Comparison of ENCODE assay signal across 8 cellular contexts in the genomic region with DNA sequence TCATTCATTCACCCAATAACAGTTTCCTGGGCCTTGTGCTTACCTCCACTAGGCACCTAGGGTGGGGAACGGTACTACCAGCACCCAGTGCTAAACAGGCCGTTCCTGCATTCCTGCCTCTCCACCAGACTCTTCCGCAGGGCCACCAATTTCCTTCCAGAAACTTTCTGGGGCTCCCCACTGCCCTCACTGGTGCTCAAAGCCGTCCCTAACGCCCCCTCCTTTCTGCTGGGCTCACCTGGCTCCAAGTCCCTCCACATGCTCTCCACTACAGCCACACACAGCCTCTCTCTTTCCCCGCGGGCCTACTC. TPM values are rescaled to one million over a fixed set of nuclear protein-coding genes. Genes with fewer than 3 reads are reported as not detected.
DNase-seq lines count a peak whose midpoint lies in the region; ATAC-seq and TF ChIP-seq lines count a peak whose summit lies in the region.

No MANE protein-coding gene starts in this region.

- 54 to 63% methylated on average over 7 of the region's 7 CpGs for WGBS in body of pancreas, 2 donors
- WGBS in mesodermal cell (ENCODE audit: insufficient coverage in 2 of 2), 2 experiments: 59 to 74% methylated on average over 5 of the region's 7 CpGs

- intact Hi-C loops in body of pancreas (cut with DNase I): loop anchor here (5.0 kb wide), 1 partner anchor 52 kb away; a partner anchor contains a TSS

- no peak for ATAC-seq in stimulated activated naive CD8-positive, alpha-beta T cell treated with anti-CD3 and anti-CD28 coated beads, Interleukin-15, Interleukin-2, amounts not matched to agents 100 U/mL and 50 U/mL, for 24 hours
- no peak for ATAC-seq in body of pancreas

- H3K27ac Mint-ChIP-seq in stimulated activated naive CD8-positive, alpha-beta T cell treated with anti-CD3 and anti-CD28 coated beads, Interleukin-15, Interleukin-2, amounts not matched to agents 100 ng/mL and 50 ng/mL, for 24 hours: peak overlapping the region; percentile 91

- peaks cover 61% of the 10 kb centered on the region for H3K36me3 Mint-ChIP-seq in stimulated activated naive CD8-positive, alpha-beta T cell treated with anti-CD3 and anti-CD28 coated beads, Interleukin-15, Interleukin-2, amounts not matched to agents 100 ng/mL and 50 ng/mL, for 24 hours (ENCODE audit: low read depth)

- no peaks in the 10 kb centered on the region for H3K9me3 Mint-ChIP-seq in stimulated activated naive CD8-positive, alpha-beta T cell treated with anti-CD3 and anti-CD28 coated beads, Interleukin-15, Interleukin-2, amounts not matched to agents 100 ng/mL and 50 ng/mL, for 24 hours

- H3K36me3 ChIP-seq in body of pancreas (replicated peaks in 1 of 2; ENCODE audit: insufficient read depth in 1 of 2, low read depth in 2 of 2) (no peaks in the 10 kb centered on the region), mesodermal cell (ENCODE audit: control insufficient read depth, insufficient read depth, low read length) (peaks cover 44% of the 10 kb centered on the region)

- H3K27me3 ChIP-seq in body of pancreas: no peaks in the 10 kb centered on the region

- H3K4me1 ChIP-seq in body of pancreas (peaks cover 19% of the 10 kb centered on the region), mesodermal cell (ENCODE audit: control insufficient read depth, insufficient read depth, low read length, poor library complexity, severe bottlenecking) (peaks cover 10% of the 10 kb centered on the region)

- TF ChIP-seq CTCF in body of pancreas (IDR thresholded peaks at IDR 0.05): no peak

- H3K27ac ChIP-seq in body of pancreas: peak overlapping the region; percentile 30 to 80 (median 60)
- no peak overlapping the region for H3K27ac ChIP-seq in mesodermal cell (ENCODE audit: low read depth, low read length, severe bottlenecking)

- H3K4me3 ChIP-seq in body of pancreas: no peak overlapping the region
- peak overlapping the region; percentile 74 for H3K4me3 ChIP-seq in mesodermal cell (ENCODE audit: extremely low read depth, insufficient read depth, low read length, poor library complexity, severe bottlenecking)

- H3K9me3 ChIP-seq in body of pancreas (no peaks in the 10 kb centered on the region), mesodermal cell (ENCODE audit: control insufficient read depth, low read length) (no peaks in the 10 kb centered on the region)

- no peak for DNase-seq in stimulated activated naive CD8-positive, alpha-beta T cell treated with anti-CD3 and anti-CD28 coated beads, Interleukin-15, Interleukin-2, amounts not matched to agents 100 U/mL and 50 U/mL, for 24 hours
- no peak for DNase-seq in body of pancreas
- no peak for DNase-seq in NCI-H446 (lab: John Stamatoyannopoulos, UW)
- DNase-seq in effector CD4-positive, alpha-beta T cell: no peak
- DNase-seq in NCI-H1694 treated with DMSO at 0.1 percent for 48 hours (lab: John Stamatoyannopoulos, UW): no peak
- DNase-seq in activated CD4-positive, alpha-beta T cell treated with anti-CD3 and anti-CD28 coated beads for 48 hours: no peak

- H3K4me3 Mint-ChIP-seq in stimulated activated naive CD8-positive, alpha-beta T cell treated with anti-CD3 and anti-CD28 coated beads, Interleukin-15, Interleukin-2, amounts not matched to agents 100 ng/mL and 50 ng/mL, for 24 hours: peak overlapping the region; percentile 91

- H3K4me1 Mint-ChIP-seq in stimulated activated naive CD8-positive, alpha-beta T cell treated with anti-CD3 and anti-CD28 coated beads, Interleukin-15, Interleukin-2, amounts not matched to agents 100 ng/mL and 50 ng/mL, for 24 hours (ENCODE audit: low read depth): peaks cover 81% of the 10 kb centered on the region

- no peak for TF ChIP-seq POLR2A in body of pancreas (IDR thresholded peaks at IDR 0.05)

- no peaks in the 10 kb centered on the region for H3K27me3 Mint-ChIP-seq in stimulated activated naive CD8-positive, alpha-beta T cell treated with anti-CD3 and anti-CD28 coated beads, Interleukin-15, Interleukin-2, amounts not matched to agents 100 ng/mL and 50 ng/mL, for 24 hours

RNA-seq across cellular contexts. Expression of a gene that starts 1.4 kb away (rescaled TPM):
- total RNA-seq in body of pancreas: 1 to 10 TPM; 5.4 to 6.9 TPM
- 44.6 TPM for polyA plus RNA-seq in mesodermal cell (2013, experiment 1 of 2)
- polyA plus RNA-seq in mesodermal cell (2013, experiment 2 of 2): 44.1 TPM

RNA-seq across cellular contexts. Expression of a gene that starts 32.9 kb away (rescaled TPM):
- total RNA-seq in body of pancreas: 10 to 100 TPM; 20.8 to 31.0 TPM
- 28.9 TPM for polyA plus RNA-seq in mesodermal cell (2013, experiment 1 of 2)
- polyA plus RNA-seq in mesodermal cell (2013, experiment 2 of 2): 32.6 TPM

RNA-seq across cellular contexts. Expression of a gene that starts 51.0 kb away (rescaled TPM):
- 1 to 10 TPM; 4.4 to 8.2 TPM for total RNA-seq in body of pancreas
- 2.7 TPM for polyA plus RNA-seq in mesodermal cell (2013, experiment 1 of 2)
- polyA plus RNA-seq in mesodermal cell (2013, experiment 2 of 2): 2.2 TPM
